13 cellular contexts compared by ENCODE assay signal in the genomic region with DNA sequence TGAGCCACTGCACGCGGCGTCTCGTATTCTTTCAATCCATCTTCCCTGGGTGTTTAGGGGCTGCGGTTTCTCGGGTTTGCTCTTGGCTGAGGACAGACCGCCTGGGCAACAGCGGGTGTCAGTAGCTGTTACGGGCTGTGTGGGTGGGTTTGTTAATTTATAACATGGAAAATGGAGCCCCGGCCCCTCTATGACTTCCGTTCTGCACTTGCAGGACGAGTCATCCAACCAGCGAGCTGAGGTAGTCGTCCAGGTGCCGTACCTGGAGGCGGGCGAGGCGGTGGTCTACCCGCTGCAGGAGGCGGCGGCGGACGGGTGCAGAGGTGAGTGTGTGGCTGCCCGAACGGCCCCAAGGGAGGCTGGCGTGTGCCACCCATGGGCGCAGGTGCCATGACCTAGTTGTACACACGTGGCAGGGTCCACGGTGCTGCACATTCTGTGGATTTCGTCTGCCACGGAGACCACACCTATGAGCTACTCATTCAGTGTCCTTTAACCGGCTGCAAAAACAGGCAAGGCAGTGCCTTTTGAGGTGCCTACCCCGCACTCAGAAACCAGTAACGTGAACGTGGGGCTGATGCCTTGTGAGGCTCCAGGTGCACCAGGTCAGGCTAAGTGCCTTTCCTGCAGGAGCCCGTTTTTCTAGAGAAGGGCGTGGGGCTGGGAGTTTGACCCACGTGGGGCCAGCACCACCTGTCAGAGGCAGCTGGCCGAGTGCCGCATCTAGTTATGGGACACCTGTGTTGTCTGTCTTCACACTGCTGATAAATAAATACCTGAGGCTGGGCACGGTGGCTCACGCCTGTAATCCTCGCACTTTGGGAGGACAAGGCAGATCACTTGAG. TPM values are rescaled to one million over a fixed set of nuclear protein-coding genes. Genes with fewer than 3 reads are reported as not detected.
DNase-seq lines count a peak whose midpoint lies in the region; ATAC-seq, FAIRE-seq and TF ChIP-seq lines count a peak whose summit lies in the region.
"Had no signal": no experiment of that assay in that cellular context is flagged by ENCODE, and none has a peak within 500 bp of the region (broad histone marks: within the 10 kb centered on the region; RNA-seq: fewer than 3 reads in every experiment).

No MANE protein-coding gene starts in this region.

- peaks cover 15 to 94% (median 27%) of the 10 kb centered on the region in 3 donors for H3K4me1 ChIP-seq in esophagus squamous epithelium
- peaks cover 10% of the 10 kb centered on the region for H3K4me1 ChIP-seq in neural progenitor cell

- intact Hi-C loops in activated T-helper 1 cell treated with anti-CD3 and anti-CD28 coated beads, Interleukin-12 subunit alpha, Interleukin-12 subunit beta, Interleukin-2, Interleukin-4 antibody, amounts not matched to agents 30 ng/mL and 10 ng/mL and 1 ng/mL, durations not matched to agents 14 hours and 24 hours and 36 hours (cut with micrococcal nuclease) = no loop called here
- intact Hi-C loops in esophagus squamous epithelium (cut with DNase I) = no loop called here

- no peak overlapping the region for H3K9ac ChIP-seq in neural progenitor cell
- H3K9ac ChIP-seq: BLaER1 had no signal

- H3K27ac Mint-ChIP-seq in activated T-helper 1 cell treated with anti-CD3 and anti-CD28 coated beads, Interleukin-12 subunit alpha, Interleukin-12 subunit beta, Interleukin-2, Interleukin-4 antibody, amounts not matched to agents 30 ng/mL and 10 ng/mL and 1 ng/mL, durations not matched to agents 14 hours and 24 hours and 36 hours = peak overlapping the region; percentile 83
- H3K27ac Mint-ChIP-seq in nephron (peak overlapping the region in 1 of 3 experiments; percentile 40), neural progenitor cell (no peak overlapping the region)

- TF ChIP-seq CTCF in nephron (IDR thresholded peaks at IDR 0.05; ENCODE audit: unreplicated experiment in 3 of 3) (no peak), esophagus squamous epithelium (IDR thresholded peaks at IDR 0.05) (no peak), neural progenitor cell (IDR thresholded peaks at IDR 0.05) (no peak)

- peaks cover 26% of the 10 kb centered on the region for H3F3A ChIP-seq in neural progenitor cell (ENCODE audit: low read depth)

- peak; percentile 33 for DNase-seq in activated T-cell treated with anti-CD3 and anti-CD28 coated beads, Interleukin-2, amount 50 U/mL, for 1 hour
- DNase-seq in activated T-cell treated with anti-CD3 and anti-CD28 coated beads for 4 hours (no peak), GM12891 (ENCODE audit: insufficient read length, low spot score) (no peak), esophagus squamous epithelium (lab: John Stamatoyannopoulos, UW) (no peak), neural progenitor cell (ENCODE audit: low spot score) (no peak)
- DNase-seq in activated T-helper 1 cell treated with anti-CD3 and anti-CD28 coated beads, Interleukin-12 subunit alpha, Interleukin-12 subunit beta, Interleukin-2, Interleukin-4 antibody, amounts not matched to agents 30 ng/mL and 10 ng/mL and 1 ng/mL, durations not matched to agents 14 hours and 24 hours and 36 hours (ENCODE audit: low spot score) = no peak
- DNase-seq: foreskin keratinocyte had no signal

- 82% methylated on average over 18 of the region's 43 CpGs; no CpG with 5 or more reads in 1 of the 2 donors for WGBS in esophagus squamous epithelium, 2 donors

- TF ChIP-seq POLR2A in GM12891 (IDR thresholded peaks at IDR 0.05; ENCODE audit: low read depth, low read length) (no peak), esophagus squamous epithelium (IDR thresholded peaks at IDR 0.05) (no peak)

- H3K36me3 ChIP-seq in esophagus squamous epithelium = peaks cover 6 to 48% (median 11%) of the 10 kb centered on the region in 3 donors
- H3K36me3 ChIP-seq in neural progenitor cell = no peaks in the 10 kb centered on the region

- H3K36me3 Mint-ChIP-seq in activated T-helper 1 cell treated with anti-CD3 and anti-CD28 coated beads, Interleukin-12 subunit alpha, Interleukin-12 subunit beta, Interleukin-2, Interleukin-4 antibody, amounts not matched to agents 30 ng/mL and 10 ng/mL and 1 ng/mL, durations not matched to agents 14 hours and 24 hours and 36 hours (ENCODE audit: low read depth) = peaks cover 33% of the 10 kb centered on the region
- H3K36me3 Mint-ChIP-seq in nephron (ENCODE audit: low read depth) = peaks cover 9% of the 10 kb centered on the region
- peaks cover 7% of the 10 kb centered on the region for H3K36me3 Mint-ChIP-seq in neural progenitor cell

- peak; percentile 58 for FAIRE-seq in GM12891 (lab: Jason Lieb, UNC)
- FAIRE-seq: islet of Langerhans had no signal

- no peak for ATAC-seq in GM21529 (IDR thresholded peaks at IDR 0.05; ENCODE audit: unreplicated experiment)
- ATAC-seq: activated CD4-positive, CD25-positive, alpha-beta regulatory T cell treated with anti-CD3 and anti-CD28 coated beads, Interleukin-2, amount 50 U/mL, for 24 hours; foreskin keratinocyte had no signal

- no peaks in the 10 kb centered on the region for H3K79me2 ChIP-seq in neural progenitor cell (ENCODE audit: low read depth)

- H3K9me3 Mint-ChIP-seq in activated T-helper 1 cell treated with anti-CD3 and anti-CD28 coated beads, Interleukin-12 subunit alpha, Interleukin-12 subunit beta, Interleukin-2, Interleukin-4 antibody, amounts not matched to agents 30 ng/mL and 10 ng/mL and 1 ng/mL, durations not matched to agents 14 hours and 24 hours and 36 hours = no peaks in the 10 kb centered on the region
- H3K9me3 Mint-ChIP-seq in nephron (no peaks in the 10 kb centered on the region), neural progenitor cell (no peaks in the 10 kb centered on the region)

- no peaks in the 10 kb centered on the region for H3K9me3 ChIP-seq in esophagus squamous epithelium
- no peaks in the 10 kb centered on the region for H3K9me3 ChIP-seq in neural progenitor cell (ENCODE audit: low read depth)
- H3K9me3 ChIP-seq: BLaER1 had no signal

- H4K20me1 ChIP-seq in neural progenitor cell (ENCODE audit: low read depth) = peaks cover 23% of the 10 kb centered on the region

- H3K4me1 Mint-ChIP-seq in activated T-helper 1 cell treated with anti-CD3 and anti-CD28 coated beads, Interleukin-12 subunit alpha, Interleukin-12 subunit beta, Interleukin-2, Interleukin-4 antibody, amounts not matched to agents 30 ng/mL and 10 ng/mL and 1 ng/mL, durations not matched to agents 14 hours and 24 hours and 36 hours (ENCODE audit: low read depth) = peaks cover 32% of the 10 kb centered on the region
- H3K4me1 Mint-ChIP-seq in nephron = peaks cover 11% of the 10 kb centered on the region
- peaks cover 2% of the 10 kb centered on the region for H3K4me1 Mint-ChIP-seq in neural progenitor cell

- H2AFZ ChIP-seq in neural progenitor cell (replicated peaks) = no peak overlapping the region

- no peaks in the 10 kb centered on the region for H3K27me3 Mint-ChIP-seq in activated T-helper 1 cell treated with anti-CD3 and anti-CD28 coated beads, Interleukin-12 subunit alpha, Interleukin-12 subunit beta, Interleukin-2, Interleukin-4 antibody, amounts not matched to agents 30 ng/mL and 10 ng/mL and 1 ng/mL, durations not matched to agents 14 hours and 24 hours and 36 hours (ENCODE audit: insufficient read depth)
- H3K27me3 Mint-ChIP-seq in nephron (ENCODE audit: low read depth) = no peaks in the 10 kb centered on the region
- H3K27me3 Mint-ChIP-seq in neural progenitor cell (ENCODE audit: insufficient read depth, low read depth) = peaks cover 2% of the 10 kb centered on the region

- no peak overlapping the region for H3K27ac ChIP-seq in esophagus squamous epithelium
- H3K27ac ChIP-seq in neural progenitor cell = no peak overlapping the region
- H3K27ac ChIP-seq: BLaER1, foreskin keratinocyte, SJSA1 had no signal

- H3K4me3 Mint-ChIP-seq in activated T-helper 1 cell treated with anti-CD3 and anti-CD28 coated beads, Interleukin-12 subunit alpha, Interleukin-12 subunit beta, Interleukin-2, Interleukin-4 antibody, amounts not matched to agents 30 ng/mL and 10 ng/mL and 1 ng/mL, durations not matched to agents 14 hours and 24 hours and 36 hours = no peak overlapping the region
- H3K4me3 Mint-ChIP-seq in nephron (peak overlapping the region; percentile 42 to 66 (median 61)), neural progenitor cell (no peak overlapping the region)

- H3K27me3 ChIP-seq in esophagus squamous epithelium (peaks cover 0 to 4% (median 0%) of the 10 kb centered on the region in 4 donors), neural progenitor cell (peaks cover 4% of the 10 kb centered on the region)
- H3K27me3 ChIP-seq: BLaER1, foreskin keratinocyte had no signal

- H3K4me3 ChIP-seq in esophagus squamous epithelium (no peak overlapping the region), neural progenitor cell (no peak overlapping the region)
- H3K4me3 ChIP-seq: BLaER1, SJSA1 had no signal

- no peak overlapping the region for H3K4me2 ChIP-seq in neural progenitor cell
- H3K4me2 ChIP-seq: BLaER1 had no signal

RNA-seq across cellular contexts. Expression of a gene that starts 10.9 kb away (rescaled TPM):
- 196 TPM for polyA plus RNA-seq in GM12891 (2012; ENCODE audit: low read depth, missing spikeins)
- total RNA-seq in activated T-helper 1 cell treated with anti-CD3 and anti-CD28 coated beads, Interleukin-12 subunit alpha, Interleukin-12 subunit beta, Interleukin-2, Interleukin-4 antibody, amounts not matched to agents 30 ng/mL and 10 ng/mL and 1 ng/mL, durations not matched to agents 14 hours and 24 hours and 36 hours = 265 and 282 TPM in 2 replicates
- total RNA-seq in esophagus squamous epithelium (100 to 1,000 TPM; 113 to 198 (median 166) TPM), neural progenitor cell (ENCODE audit: low replicate concordance) (98.8 and 197 TPM in 2 replicates)

RNA-seq across cellular contexts. Expression of a gene that starts 17.3 kb away (rescaled TPM):
- 71.9 TPM for polyA plus RNA-seq in GM12891 (2012; ENCODE audit: low read depth, missing spikeins)
- total RNA-seq in activated T-helper 1 cell treated with anti-CD3 and anti-CD28 coated beads, Interleukin-12 subunit alpha, Interleukin-12 subunit beta, Interleukin-2, Interleukin-4 antibody, amounts not matched to agents 30 ng/mL and 10 ng/mL and 1 ng/mL, durations not matched to agents 14 hours and 24 hours and 36 hours = 201 and 202 TPM in 2 replicates
- total RNA-seq in esophagus squamous epithelium (10 to 100 TPM in 3 of 4 donors, 1 to 10 TPM in 1; 8.2 to 39.3 (median 12.5) TPM), neural progenitor cell (ENCODE audit: low replicate concordance) (9.6 and 18.2 TPM in 2 replicates)

RNA-seq across cellular contexts. Expression of a gene that starts 19.5 kb away (rescaled TPM):
- 472 TPM for polyA plus RNA-seq in GM12891 (2012; ENCODE audit: low read depth, missing spikeins)
- total RNA-seq in activated T-helper 1 cell treated with anti-CD3 and anti-CD28 coated beads, Interleukin-12 subunit alpha, Interleukin-12 subunit beta, Interleukin-2, Interleukin-4 antibody, amounts not matched to agents 30 ng/mL and 10 ng/mL and 1 ng/mL, durations not matched to agents 14 hours and 24 hours and 36 hours = 236 and 241 TPM in 2 replicates
- 100 to 1,000 TPM; 108 to 405 (median 244) TPM for total RNA-seq in esophagus squamous epithelium
- total RNA-seq in neural progenitor cell (ENCODE audit: low replicate concordance) = 289 and 439 TPM in 2 replicates

RNA-seq across cellular contexts. Expression of a gene that starts 44.3 kb away (rescaled TPM):
- 13.2 TPM for polyA plus RNA-seq in GM12891 (2012; ENCODE audit: low read depth, missing spikeins)
- total RNA-seq in activated T-helper 1 cell treated with anti-CD3 and anti-CD28 coated beads, Interleukin-12 subunit alpha, Interleukin-12 subunit beta, Interleukin-2, Interleukin-4 antibody, amounts not matched to agents 30 ng/mL and 10 ng/mL and 1 ng/mL, durations not matched to agents 14 hours and 24 hours and 36 hours = 15.8 and 18.3 TPM in 2 replicates
- total RNA-seq in esophagus squamous epithelium = 10 to 100 TPM; 12.6 to 24.4 (median 18.7) TPM
- 1.4 and 21.9 TPM in 2 replicates for total RNA-seq in neural progenitor cell (ENCODE audit: low replicate concordance)

RNA-seq across cellular contexts. Expression of a gene that starts 57.8 kb away (rescaled TPM):
- 101 TPM for polyA plus RNA-seq in GM12891 (2012; ENCODE audit: low read depth, missing spikeins)
- 112 and 114 TPM in 2 replicates for total RNA-seq in activated T-helper 1 cell treated with anti-CD3 and anti-CD28 coated beads, Interleukin-12 subunit alpha, Interleukin-12 subunit beta, Interleukin-2, Interleukin-4 antibody, amounts not matched to agents 30 ng/mL and 10 ng/mL and 1 ng/mL, durations not matched to agents 14 hours and 24 hours and 36 hours
- total RNA-seq in esophagus squamous epithelium (100 to 1,000 TPM in 2 of 4 donors, 10 to 100 TPM in 2; 79.0 to 125 (median 105) TPM), neural progenitor cell (ENCODE audit: low replicate concordance) (131 and 196 TPM in 2 replicates)

Comparison
In these comparisons a context has a peak if more than half of its experiments do, and no peak if none do; other contexts are left out.
1. H3K4me3 Mint-ChIP-seq: peak in nephron (3 of 3); none in activated T-helper 1 cell treated with anti-CD3 and anti-CD28 coated beads, Interleukin-12 subunit alpha, Interleukin-12 subunit beta, Interleukin-2, Interleukin-4 antibody, amounts not matched to agents 30 ng/mL and 10 ng/mL and 1 ng/mL, durations not matched to agents 14 hours and 24 hours and 36 hours (single experiment) and neural progenitor cell (single experiment).